Comparison of ENCODE assay signal across 10 cellular contexts in genomic region chr1:71859806-71860205, GRCh38.
"Had no signal": no experiment of that assay in that cellular context is flagged by ENCODE, and none has a peak within 500 bp of the region (broad histone marks: within the 10 kb centered on the region; RNA-seq: fewer than 3 reads in every experiment).

No MANE protein-coding gene starts in this region.

- DNase-seq: HFFc6, IMR-90, KG1 had no signal

- H3K4me3 ChIP-seq: GM23338, HAP-1, K562 had no signal

- ATAC-seq: GM23338, HCT116, K562 had no signal

- FAIRE-seq: H1, H54, HTR-8/SVneo, K562 had no signal

- H3K36me3 ChIP-seq: HAP-1 had no signal
